ENCODE assay signal across 21 cellular contexts in the genomic region with DNA sequence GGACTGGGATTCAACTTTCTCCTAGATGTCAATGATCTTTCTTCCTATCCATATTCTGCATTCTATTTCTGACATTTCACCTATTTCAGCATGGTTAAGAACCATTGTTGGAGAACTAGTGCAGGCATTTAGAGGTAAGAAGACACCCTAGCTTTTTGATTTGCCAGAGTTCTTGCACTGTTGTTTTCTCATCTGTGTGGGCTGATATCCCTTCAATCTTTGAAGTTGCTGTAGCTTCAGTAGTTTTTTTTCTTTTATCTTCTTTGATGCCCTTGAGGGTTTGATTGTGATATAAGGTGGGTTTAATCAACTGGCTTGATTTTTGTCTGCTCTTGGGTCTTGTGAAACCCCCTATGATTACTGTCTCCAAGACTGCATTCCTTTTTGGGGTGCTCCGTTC.
"Had no signal": no experiment of that assay in that cellular context is flagged by ENCODE, and none has a peak within 500 bp of the region (broad histone marks: within the 10 kb centered on the region; RNA-seq: fewer than 3 reads in every experiment).

No MANE protein-coding gene starts in this region.

- H3K36me3 ChIP-seq: esophagus squamous epithelium, gastroesophageal sphincter, left ventricle myocardium inferior, lower lobe of right lung, pancreas, tibial nerve, upper lobe of right lung had no signal

- DNase-seq: esophagus squamous epithelium; foreskin fibroblast; glutamatergic neuron; immature natural killer cell; left ventricle myocardium inferior; lower lobe of right lung; occipital lobe; pancreas; right cardiac atrium; small intestine; stimulated activated CD4-positive, alpha-beta T cell treated with anti-CD3 and anti-CD28 coated beads, Interleukin-12 subunit alpha, Interleukin-12 subunit beta, amount 100 ng/mL, for 4 hours; stimulated activated naive CD4-positive, alpha-beta T cell treated with Interleukin-2 at 50 U/mL for 16 hours; testis; upper lobe of right lung had no signal

- H3K27ac ChIP-seq: esophagus squamous epithelium, gastroesophageal sphincter, left ventricle myocardium inferior, lower lobe of right lung, pancreas, testis, tibial nerve, upper lobe of right lung had no signal

- H3K4me1 Mint-ChIP-seq: memory B cell, mesothelial cell of epicardium, nephron had no signal

- H3K4me3 Mint-ChIP-seq: dendritic cell treated with granulocyte-macrophage colony-stimulating factor and Interleukin-4, amounts not matched to agents 40 ng/mL and 50 ng/mL, for 4 days; memory B cell; mesothelial cell of epicardium; nephron had no signal

- H3K4me1 ChIP-seq: esophagus squamous epithelium, gastroesophageal sphincter, left ventricle myocardium inferior, lower lobe of right lung, pancreas, testis, tibial nerve, upper lobe of right lung had no signal

- H3K27me3 Mint-ChIP-seq: dendritic cell treated with granulocyte-macrophage colony-stimulating factor and Interleukin-4, amounts not matched to agents 40 ng/mL and 50 ng/mL, for 4 days; progenitor cell of endocrine pancreas had no signal

- H3K27ac Mint-ChIP-seq: dendritic cell treated with granulocyte-macrophage colony-stimulating factor and Interleukin-4, amounts not matched to agents 40 ng/mL and 50 ng/mL, for 4 days; memory B cell; mesothelial cell of epicardium; nephron; progenitor cell of endocrine pancreas had no signal

- H3K4me3 ChIP-seq: esophagus squamous epithelium, gastroesophageal sphincter, left ventricle myocardium inferior, lower lobe of right lung, pancreas, testis, tibial nerve, upper lobe of right lung had no signal

- H3K27me3 ChIP-seq: esophagus squamous epithelium, gastroesophageal sphincter, pancreas, testis, tibial nerve, upper lobe of right lung had no signal

- ATAC-seq: gastroesophageal sphincter, lower lobe of right lung, pancreas, right cardiac atrium, upper lobe of right lung had no signal

- H3K9me3 ChIP-seq: esophagus squamous epithelium, testis, upper lobe of right lung had no signal
